In the genomic region with DNA sequence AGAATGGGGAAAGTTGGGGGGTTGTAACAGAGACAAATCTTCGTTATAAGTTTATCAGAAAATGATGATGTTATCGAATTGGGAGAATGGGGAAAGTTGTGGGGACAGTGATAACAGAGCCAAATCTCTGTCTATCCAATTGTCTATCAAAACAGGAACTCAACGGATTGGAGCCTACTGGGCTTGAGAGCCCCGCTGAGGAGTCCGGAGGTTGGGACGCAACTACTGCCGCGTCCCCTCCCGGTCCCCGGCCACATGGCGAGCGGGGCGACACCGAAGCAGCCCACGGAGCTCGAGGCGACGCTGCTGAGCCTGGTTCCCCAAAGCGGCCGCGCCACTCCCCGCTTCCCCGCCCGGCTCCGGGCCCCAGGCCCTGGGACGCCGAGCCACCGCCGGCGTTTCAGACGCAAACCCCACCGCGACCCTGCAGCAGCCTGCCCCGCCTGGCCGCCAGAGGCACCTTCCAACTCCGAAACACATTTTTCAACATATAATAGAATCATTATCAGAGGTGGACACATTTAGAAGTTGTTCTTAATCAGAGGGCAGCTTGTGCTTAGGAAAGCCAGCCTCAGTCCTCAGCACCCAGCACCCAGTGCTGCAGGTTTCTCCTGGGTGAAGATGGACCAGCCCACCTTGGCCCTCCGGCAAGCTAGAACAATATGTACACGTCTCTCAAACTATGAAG, we compare ENCODE assay signal across 8 cellular contexts. TPM values are rescaled to one million over a fixed set of nuclear protein-coding genes. Genes with fewer than 3 reads are reported as not detected.
DNase-seq lines count a peak whose midpoint lies in the region; ATAC-seq, FAIRE-seq and TF ChIP-seq lines count a peak whose summit lies in the region.

No MANE protein-coding gene starts in this region.

- H3K4me1 Mint-ChIP-seq in HFFc6 (ENCODE audit: low read depth) = peaks cover 91% of the 10 kb centered on the region
- H3K4me1 Mint-ChIP-seq in activated T-helper 2 cell treated with anti-CD3 and anti-CD28 coated beads, Interferon-gamma antibody, Interleukin-2, Interleukin-4, amounts not matched to agents 10 μg/mL and 5 μg/mL and 100 μg/mL, durations not matched to agents 14 hours and 24 hours and 36 hours (ENCODE audit: low read depth) = peaks cover 29% of the 10 kb centered on the region

- H3K4me3 Mint-ChIP-seq in HFFc6 = peak overlapping the region; percentile 82
- H3K4me3 Mint-ChIP-seq in activated T-helper 2 cell treated with anti-CD3 and anti-CD28 coated beads, Interferon-gamma antibody, Interleukin-2, Interleukin-4, amounts not matched to agents 10 μg/mL and 5 μg/mL and 100 μg/mL, durations not matched to agents 14 hours and 24 hours and 36 hours (ENCODE audit: low read depth) = no peak overlapping the region

- peak overlapping the region in 9 of 10 experiments; percentile 8 to 58 (median 29); a peak in 12 of 20 replicates for H3K4me3 ChIP-seq in BLaER1 treated with 17β-estradiol and CSF1 and Interleukin-3, amounts not matched to agents 10 nM and 100 nM
- peak overlapping the region; percentile 4 to 29 (median 16) for H3K4me3 ChIP-seq in keratinocyte (ENCODE audit: control insufficient read depth in 2 of 3, extremely low read depth in 1 of 3, insufficient read depth in 2 of 3, low read depth in 1 of 3, low read length in 3 of 3)
- peak overlapping the region; percentile 36 for H3K4me3 ChIP-seq in thymus (ENCODE audit: low read length)

- no peaks in the 10 kb centered on the region for H3K36me3 Mint-ChIP-seq in HFFc6 (ENCODE audit: low read depth)
- no peaks in the 10 kb centered on the region for H3K36me3 Mint-ChIP-seq in activated T-helper 2 cell treated with anti-CD3 and anti-CD28 coated beads, Interferon-gamma antibody, Interleukin-2, Interleukin-4, amounts not matched to agents 10 μg/mL and 5 μg/mL and 100 μg/mL, durations not matched to agents 14 hours and 24 hours and 36 hours (ENCODE audit: low read depth)

- H3K27me3 ChIP-seq in BLaER1 treated with 17β-estradiol and CSF1 and Interleukin-3, amounts not matched to agents 10 nM and 100 nM = peaks cover 0 to 27% (median 22%) of the 10 kb centered on the region in 11 experiments; a peak in 20 of 22 replicates
- H3K27me3 ChIP-seq in keratinocyte (ENCODE audit: control insufficient read depth, extremely low read depth, insufficient read depth, low read length) (no peaks in the 10 kb centered on the region), thymus (ENCODE audit: control insufficient read depth, insufficient read depth) (no peaks in the 10 kb centered on the region)

- peaks cover 1% of the 10 kb centered on the region; the same call in 1 of the 2 replicates for H3K27me3 Mint-ChIP-seq in HFFc6 (ENCODE audit: insufficient read depth)
- H3K27me3 Mint-ChIP-seq in activated T-helper 2 cell treated with anti-CD3 and anti-CD28 coated beads, Interferon-gamma antibody, Interleukin-2, Interleukin-4, amounts not matched to agents 10 μg/mL and 5 μg/mL and 100 μg/mL, durations not matched to agents 14 hours and 24 hours and 36 hours (ENCODE audit: low read depth) = peaks cover 24% of the 10 kb centered on the region

- H3K4me1 ChIP-seq in BLaER1 treated with 17β-estradiol and CSF1 and Interleukin-3, amounts not matched to agents 10 nM and 100 nM = peaks cover 11 to 24% (median 20%) of the 10 kb centered on the region in 10 experiments
- H3K4me1 ChIP-seq in keratinocyte (ENCODE audit: control insufficient read depth, extremely low read depth, insufficient read depth, low read length) = peaks cover 56% of the 10 kb centered on the region
- H3K4me1 ChIP-seq in thymus (ENCODE audit: control insufficient read depth, insufficient read depth, low read length) = peaks cover 3% of the 10 kb centered on the region

- TF ChIP-seq CTCF in HFFc6 (IDR thresholded peaks at IDR 0.05) (peak; percentile 37), keratinocyte (optimal IDR thresholded peaks at IDR 0.05 in 1 of 3, IDR thresholded peaks at IDR 0.05 in 1 of 3, conservative IDR thresholded peaks at IDR 0.05 in 1 of 3; ENCODE audit: extremely low read depth in 1 of 3, insufficient read depth in 2 of 3, low read length in 3 of 3) (no peak)

- intact Hi-C loops in activated T-helper 2 cell treated with anti-CD3 and anti-CD28 coated beads, Interferon-gamma antibody, Interleukin-2, Interleukin-4, amounts not matched to agents 10 μg/mL and 5 μg/mL and 100 μg/mL, durations not matched to agents 14 hours and 24 hours and 36 hours (cut with micrococcal nuclease) = loop anchor here (1.0 kb wide), 2 partner anchors 8 to 17 kb away; no protein-coding TSS in a partner anchor

- H3K9me3 ChIP-seq in BLaER1 treated with 17β-estradiol and CSF1 and Interleukin-3, amounts not matched to agents 10 nM and 100 nM (replicated peaks in 1 of 11) = peaks cover 0 to 4% (median 0%) of the 10 kb centered on the region in 11 experiments; a peak in 1 of 22 replicates
- H3K9me3 ChIP-seq in keratinocyte (ENCODE audit: control insufficient read depth, low read depth, low read length) (no peaks in the 10 kb centered on the region), thymus (ENCODE audit: control insufficient read depth) (no peaks in the 10 kb centered on the region)

- peak overlapping the region; percentile 45 to 74 (median 61) for H3K4me2 ChIP-seq in BLaER1 treated with 17β-estradiol and CSF1 and Interleukin-3, amounts not matched to agents 10 nM and 100 nM
- H3K4me2 ChIP-seq in keratinocyte (ENCODE audit: control insufficient read depth, extremely low read depth, insufficient read depth, low read depth, low read length) = peak overlapping the region; percentile 64

- H3K79me2 ChIP-seq in keratinocyte (ENCODE audit: control insufficient read depth, insufficient read depth, low read length) = no peaks in the 10 kb centered on the region

- peak; percentile 44 for FAIRE-seq in keratinocyte (lab: Jason Lieb, UNC)
- FAIRE-seq in RCC 7860 (lab: Jason Lieb, UNC) = no peak

- no peaks in the 10 kb centered on the region for H4K20me1 ChIP-seq in BLaER1 treated with 17β-estradiol and CSF1 and Interleukin-3, amounts not matched to agents 10 nM and 100 nM
- H4K20me1 ChIP-seq in keratinocyte (ENCODE audit: control insufficient read depth, extremely low read depth, insufficient read depth, low read length) = no peaks in the 10 kb centered on the region

- H3K9ac ChIP-seq in BLaER1 treated with 17β-estradiol and CSF1 and Interleukin-3, amounts not matched to agents 10 nM and 100 nM = peak overlapping the region in 8 of 11 experiments; percentile 25 to 74 (median 52); a peak in 13 of 22 replicates
- H3K9ac ChIP-seq in keratinocyte (ENCODE audit: control insufficient read depth, extremely low read depth, insufficient read depth, low read length) = peak overlapping the region; percentile 74

- no peaks in the 10 kb centered on the region for H3K9me1 ChIP-seq in keratinocyte (ENCODE audit: control insufficient read depth, extremely low read depth, insufficient read depth, low read length)

- H3K9me3 Mint-ChIP-seq in HFFc6 = no peaks in the 10 kb centered on the region
- H3K9me3 Mint-ChIP-seq in activated T-helper 2 cell treated with anti-CD3 and anti-CD28 coated beads, Interferon-gamma antibody, Interleukin-2, Interleukin-4, amounts not matched to agents 10 μg/mL and 5 μg/mL and 100 μg/mL, durations not matched to agents 14 hours and 24 hours and 36 hours = peaks cover 4% of the 10 kb centered on the region

- peak overlapping the region; percentile 72 for H2AFZ ChIP-seq in keratinocyte (ENCODE audit: control insufficient read depth, low read length)

- H3K36me3 ChIP-seq in BLaER1 treated with 17β-estradiol and CSF1 and Interleukin-3, amounts not matched to agents 10 nM and 100 nM = no peaks in the 10 kb centered on the region
- H3K36me3 ChIP-seq in keratinocyte (ENCODE audit: control insufficient read depth in 2 of 2, extremely low read depth in 1 of 2, insufficient read depth in 2 of 2, low read length in 2 of 2) = no peaks in the 10 kb centered on the region
- no peaks in the 10 kb centered on the region for H3K36me3 ChIP-seq in thymus (ENCODE audit: control insufficient read depth, insufficient read depth)

- no peak for ATAC-seq in GM19324 (IDR thresholded peaks at IDR 0.05; ENCODE audit: low FRiP score, unreplicated experiment)

- WGBS in thymus = 10% methylated on average over 38 of the region's 38 CpGs

- H3K27ac ChIP-seq in BLaER1 treated with 17β-estradiol and CSF1 and Interleukin-3, amounts not matched to agents 10 nM and 100 nM = peak overlapping the region in 10 of 11 experiments; percentile 5 to 78 (median 39); a peak in 14 of 22 replicates
- H3K27ac ChIP-seq in keratinocyte (ENCODE audit: control insufficient read depth, insufficient read depth, low read length) = peak overlapping the region; percentile 86
- H3K27ac ChIP-seq in thymus (ENCODE audit: low read depth) = no peak overlapping the region

- peak overlapping the region; percentile 93 for H3K27ac Mint-ChIP-seq in HFFc6
- no peak overlapping the region for H3K27ac Mint-ChIP-seq in activated T-helper 2 cell treated with anti-CD3 and anti-CD28 coated beads, Interferon-gamma antibody, Interleukin-2, Interleukin-4, amounts not matched to agents 10 μg/mL and 5 μg/mL and 100 μg/mL, durations not matched to agents 14 hours and 24 hours and 36 hours

- no peak for DNase-seq in HFFc6
- DNase-seq in astrocyte of the hippocampus (ENCODE audit: low read depth, low spot score) = peak; percentile 53
- DNase-seq in keratinocyte (ENCODE audit: low read depth, low spot score) = no peak
- DNase-seq in activated T-helper 2 cell treated with anti-CD3 and anti-CD28 coated beads, Interferon-gamma antibody, Interleukin-2, Interleukin-4, amounts not matched to agents 10 μg/mL and 5 μg/mL and 100 μg/mL, durations not matched to agents 14 hours and 24 hours and 36 hours (ENCODE audit: low spot score) = no peak
- DNase-seq in RCC 7860 (ENCODE audit: low spot score) = no peak

- dilution Hi-C loops in keratinocyte (cut with MboI; ENCODE audit: extremely low pct_ligation_motif_present, low sequenced_read_pairs) = no loop called here

RNA-seq across cellular contexts. Expression of gene RALA, which starts 13.8 kb away (rescaled TPM):
- 10 to 100 TPM; 43.3 to 53.9 (median 45.7) TPM for total RNA-seq in HFFc6 (2021; fragmentation: NEBNext Ultra II Directional; extraction: Animal tissue kit (Norgen Biotek cat#: 25700))
- 40.5 to 64.6 TPM (median 44.2 TPM) in 3 replicates for polyA plus RNA-seq in keratinocyte
- polyA plus RNA-seq in keratinocyte (2011; ENCODE audit: low read depth) = 143 TPM
- 44.0 and 74.3 TPM in 2 replicates for polyA plus RNA-seq in keratinocyte (2011; cell fraction: cytosol; rRNA removed)
- polyA plus RNA-seq in keratinocyte (2011; cell fraction: nucleus; rRNA removed) = 30.9 and 38.6 TPM in 2 replicates
- polyA plus RNA-seq in keratinocyte (2012; ENCODE audit: low replicate concordance) = 37.1 and 66.7 TPM in 2 replicates
- 30.9 to 60.7 TPM (median 30.9 TPM) in 3 replicates for polyA minus RNA-seq in keratinocyte
- 71.0 TPM for polyA minus RNA-seq in keratinocyte (2011; cell fraction: cytosol; rRNA and poly(A)+ RNA removed)
- 30.6 and 42.5 TPM in 2 replicates for polyA minus RNA-seq in keratinocyte (2011; cell fraction: nucleus; rRNA and poly(A)+ RNA removed)
- polyA plus RNA-seq in thymus = 38.2 TPM
- 33.1 and 35.3 TPM in 2 replicates for total RNA-seq in activated T-helper 2 cell treated with anti-CD3 and anti-CD28 coated beads, Interferon-gamma antibody, Interleukin-2, Interleukin-4, amounts not matched to agents 10 μg/mL and 5 μg/mL and 100 μg/mL, durations not matched to agents 14 hours and 24 hours and 36 hours

RNA-seq across cellular contexts. Expression of gene YAE1, which starts 43.4 kb away (rescaled TPM):
- total RNA-seq in HFFc6 (2021; fragmentation: NEBNext Ultra II Directional; extraction: Animal tissue kit (Norgen Biotek cat#: 25700)) = 10 to 100 TPM; 21.6 to 25.4 (median 23.0) TPM
- polyA plus RNA-seq in keratinocyte = 21.7 to 43.7 TPM (median 23.0 TPM) in 3 replicates
- 12.4 TPM for polyA plus RNA-seq in keratinocyte (2011; ENCODE audit: low read depth)
- polyA plus RNA-seq in keratinocyte (2011; cell fraction: cytosol; rRNA removed) = 19.5 and 35.7 TPM in 2 replicates
- 19.2 and 24.1 TPM in 2 replicates for polyA plus RNA-seq in keratinocyte (2011; cell fraction: nucleus; rRNA removed)
- 12.8 and 20.3 TPM in 2 replicates for polyA plus RNA-seq in keratinocyte (2012; ENCODE audit: low replicate concordance)
- 2.2 to 15.9 TPM (median 4.4 TPM) in 3 replicates for polyA minus RNA-seq in keratinocyte
- 15.5 TPM for polyA minus RNA-seq in keratinocyte (2011; cell fraction: cytosol; rRNA and poly(A)+ RNA removed)
- polyA minus RNA-seq in keratinocyte (2011; cell fraction: nucleus; rRNA and poly(A)+ RNA removed) = 9.0 and 15.5 TPM in 2 replicates
- polyA plus RNA-seq in thymus = 34.2 TPM
- 11.9 TPM in 2 replicates for total RNA-seq in activated T-helper 2 cell treated with anti-CD3 and anti-CD28 coated beads, Interferon-gamma antibody, Interleukin-2, Interleukin-4, amounts not matched to agents 10 μg/mL and 5 μg/mL and 100 μg/mL, durations not matched to agents 14 hours and 24 hours and 36 hours
